9 cellular contexts compared by ENCODE assay signal in genomic region chr13:26425439-26426358, GRCh38.
DNase-seq lines count a peak whose midpoint lies in the region; ATAC-seq and TF ChIP-seq lines count a peak whose summit lies in the region.
"Had no signal": no experiment of that assay in that cellular context is flagged by ENCODE, and none has a peak within 500 bp of the region (broad histone marks: within the 10 kb centered on the region; RNA-seq: fewer than 3 reads in every experiment).

No MANE protein-coding gene starts in this region.

- no peak overlapping the region for H3K4me3 ChIP-seq in sigmoid colon

- TF ChIP-seq CTCF in sigmoid colon (IDR thresholded peaks at IDR 0.05): peak in 1 of 4 experiments; percentile 20

- intact Hi-C loops in left cardiac atrium (cut with DNase I) (no loop called here), sigmoid colon (cut with DNase I) (no loop called here)

- 8 to 50% methylated on average over 9 of the region's 9 CpGs for WGBS in sigmoid colon, 2 donors

- no peaks in the 10 kb centered on the region for H3K27me3 ChIP-seq in sigmoid colon

- DNase-seq in HT-29 (ENCODE audit: low spot score): peak; percentile 29
- peak; percentile 15 for DNase-seq in RPMI7951 (ENCODE audit: low read depth)
- DNase-seq in left cardiac atrium: peak; percentile 28
- peak; percentile 72 for DNase-seq in sigmoid colon
- DNase-seq in NCI-H226: no peak
- no peak for DNase-seq in HuH-7 (ENCODE audit: low spot score)
- DNase-seq: GOT3 had no signal

- ATAC-seq in left cardiac atrium (peak in 1 of 2 donors; percentile 81), GM21381 (IDR thresholded peaks at IDR 0.05; ENCODE audit: unreplicated experiment) (no peak), HG02870 (IDR thresholded peaks at IDR 0.05; ENCODE audit: unreplicated experiment) (no peak)

- no peaks in the 10 kb centered on the region for H3K36me3 ChIP-seq in sigmoid colon

- H3K4me1 ChIP-seq in sigmoid colon: peaks cover 0 to 73% (median 61%) of the 10 kb centered on the region in 4 donors

- no peak for TF ChIP-seq POLR2A in sigmoid colon (IDR thresholded peaks at IDR 0.05)

- H3K27ac ChIP-seq in sigmoid colon: peak overlapping the region; percentile 85 to 92 (median 88)

- peak in 1 of 4 donors; percentile 5 for TF ChIP-seq EP300 in sigmoid colon (IDR thresholded peaks at IDR 0.05)

- no peaks in the 10 kb centered on the region for H3K9me3 ChIP-seq in sigmoid colon

Comparison
In these comparisons a context has a peak if more than half of its experiments do, and no peak if none do; other contexts are left out.
1. DNase-seq: peak in HT-29 (single experiment), RPMI7951 (single experiment), left cardiac atrium (single experiment) and sigmoid colon (single experiment); none in NCI-H226 (single experiment) and HuH-7 (single experiment).